In the genomic region with DNA sequence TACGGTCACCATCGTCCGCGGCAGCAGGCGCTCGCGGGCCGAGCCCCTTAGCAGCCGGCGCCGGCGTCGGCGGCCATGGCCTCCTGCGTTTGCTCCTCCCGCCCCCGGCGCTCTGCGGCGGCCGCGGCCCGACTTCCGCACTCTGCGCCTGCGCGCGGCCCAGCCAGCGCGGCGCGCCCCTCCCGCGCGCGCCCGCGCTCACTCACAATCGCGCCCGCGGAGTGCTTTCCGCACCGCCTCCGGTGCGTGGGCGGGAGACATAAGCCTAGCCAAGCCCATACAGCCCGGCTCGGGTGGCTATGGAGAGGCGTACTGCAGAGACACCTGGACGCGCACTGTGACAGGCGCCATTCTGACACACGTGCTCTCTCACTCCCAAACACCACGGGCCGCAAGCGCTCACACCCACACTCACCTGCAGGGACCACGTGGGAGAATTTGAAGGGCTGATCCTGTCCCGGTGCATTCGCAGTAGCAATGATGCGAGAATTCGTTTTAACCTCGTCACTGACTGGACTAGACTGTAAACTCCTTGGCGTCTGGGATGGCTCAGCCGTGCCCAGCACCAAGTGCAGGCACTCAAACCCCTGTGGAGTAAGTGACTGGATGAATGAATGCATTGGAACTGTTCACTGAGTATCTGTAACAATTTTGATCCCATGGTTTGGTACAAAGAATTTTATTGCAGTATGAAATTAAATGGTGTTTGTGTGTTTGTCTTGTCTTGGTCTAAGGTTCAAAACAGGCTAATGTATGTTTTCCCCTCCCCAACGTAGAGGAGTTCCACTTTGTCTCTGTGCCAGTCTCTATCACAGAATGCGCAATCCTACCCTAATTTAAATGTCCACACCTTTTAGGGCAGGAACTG, we compare ENCODE assay signal across 1 cellular context.
TF ChIP-seq lines count a peak whose summit lies in the region.

A gene with protein sequence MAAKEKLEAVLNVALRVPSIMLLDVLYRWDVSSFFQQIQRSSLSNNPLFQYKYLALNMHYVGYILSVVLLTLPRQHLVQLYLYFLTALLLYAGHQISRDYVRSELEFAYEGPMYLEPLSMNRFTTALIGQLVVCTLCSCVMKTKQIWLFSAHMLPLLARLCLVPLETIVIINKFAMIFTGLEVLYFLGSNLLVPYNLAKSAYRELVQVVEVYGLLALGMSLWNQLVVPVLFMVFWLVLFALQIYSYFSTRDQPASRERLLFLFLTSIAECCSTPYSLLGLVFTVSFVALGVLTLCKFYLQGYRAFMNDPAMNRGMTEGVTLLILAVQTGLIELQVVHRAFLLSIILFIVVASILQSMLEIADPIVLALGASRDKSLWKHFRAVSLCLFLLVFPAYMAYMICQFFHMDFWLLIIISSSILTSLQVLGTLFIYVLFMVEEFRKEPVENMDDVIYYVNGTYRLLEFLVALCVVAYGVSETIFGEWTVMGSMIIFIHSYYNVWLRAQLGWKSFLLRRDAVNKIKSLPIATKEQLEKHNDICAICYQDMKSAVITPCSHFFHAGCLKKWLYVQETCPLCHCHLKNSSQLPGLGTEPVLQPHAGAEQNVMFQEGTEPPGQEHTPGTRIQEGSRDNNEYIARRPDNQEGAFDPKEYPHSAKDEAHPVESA (minus strand): TSS at position 116 of the 868 bp plus-strand sequence. CDS start 5,936 bp downstream, outside the sequence.

TF ChIP-seq in HEK293, 187 proteins besides CTCF, POLR2A, EP300 and RAD21 (continued from another document):
- TF ChIP-seq, protein P1, sequence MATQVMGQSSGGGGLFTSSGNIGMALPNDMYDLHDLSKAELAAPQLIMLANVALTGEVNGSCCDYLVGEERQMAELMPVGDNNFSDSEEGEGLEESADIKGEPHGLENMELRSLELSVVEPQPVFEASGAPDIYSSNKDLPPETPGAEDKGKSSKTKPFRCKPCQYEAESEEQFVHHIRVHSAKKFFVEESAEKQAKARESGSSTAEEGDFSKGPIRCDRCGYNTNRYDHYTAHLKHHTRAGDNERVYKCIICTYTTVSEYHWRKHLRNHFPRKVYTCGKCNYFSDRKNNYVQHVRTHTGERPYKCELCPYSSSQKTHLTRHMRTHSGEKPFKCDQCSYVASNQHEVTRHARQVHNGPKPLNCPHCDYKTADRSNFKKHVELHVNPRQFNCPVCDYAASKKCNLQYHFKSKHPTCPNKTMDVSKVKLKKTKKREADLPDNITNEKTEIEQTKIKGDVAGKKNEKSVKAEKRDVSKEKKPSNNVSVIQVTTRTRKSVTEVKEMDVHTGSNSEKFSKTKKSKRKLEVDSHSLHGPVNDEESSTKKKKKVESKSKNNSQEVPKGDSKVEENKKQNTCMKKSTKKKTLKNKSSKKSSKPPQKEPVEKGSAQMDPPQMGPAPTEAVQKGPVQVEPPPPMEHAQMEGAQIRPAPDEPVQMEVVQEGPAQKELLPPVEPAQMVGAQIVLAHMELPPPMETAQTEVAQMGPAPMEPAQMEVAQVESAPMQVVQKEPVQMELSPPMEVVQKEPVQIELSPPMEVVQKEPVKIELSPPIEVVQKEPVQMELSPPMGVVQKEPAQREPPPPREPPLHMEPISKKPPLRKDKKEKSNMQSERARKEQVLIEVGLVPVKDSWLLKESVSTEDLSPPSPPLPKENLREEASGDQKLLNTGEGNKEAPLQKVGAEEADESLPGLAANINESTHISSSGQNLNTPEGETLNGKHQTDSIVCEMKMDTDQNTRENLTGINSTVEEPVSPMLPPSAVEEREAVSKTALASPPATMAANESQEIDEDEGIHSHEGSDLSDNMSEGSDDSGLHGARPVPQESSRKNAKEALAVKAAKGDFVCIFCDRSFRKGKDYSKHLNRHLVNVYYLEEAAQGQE (tag by site-specific recombination; IDR thresholded peaks at IDR 0.05): peak; percentile 53
- TF ChIP-seq ZNF660 (tag by site-specific recombination; IDR thresholded peaks at IDR 0.05): peak; percentile 15
- TF ChIP-seq ZNF600 (tag by site-specific recombination; IDR thresholded peaks at IDR 0.05): peak; percentile 89
- TF ChIP-seq, protein P2, sequence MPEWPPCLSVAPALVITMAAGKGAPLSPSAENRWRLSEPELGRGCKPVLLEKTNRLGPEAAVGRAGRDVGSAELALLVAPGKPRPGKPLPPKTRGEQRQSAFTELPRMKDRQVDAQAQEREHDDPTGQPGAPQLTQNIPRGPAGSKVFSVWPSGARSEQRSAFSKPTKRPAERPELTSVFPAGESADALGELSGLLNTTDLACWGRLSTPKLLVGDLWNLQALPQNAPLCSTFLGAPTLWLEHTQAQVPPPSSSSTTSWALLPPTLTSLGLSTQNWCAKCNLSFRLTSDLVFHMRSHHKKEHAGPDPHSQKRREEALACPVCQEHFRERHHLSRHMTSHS (tag by site-specific recombination; IDR thresholded peaks at IDR 0.05): no peak
- TF ChIP-seq SP3 (tag by site-specific recombination; IDR thresholded peaks at IDR 0.05): peak; percentile 48
- TF ChIP-seq, protein P3, sequence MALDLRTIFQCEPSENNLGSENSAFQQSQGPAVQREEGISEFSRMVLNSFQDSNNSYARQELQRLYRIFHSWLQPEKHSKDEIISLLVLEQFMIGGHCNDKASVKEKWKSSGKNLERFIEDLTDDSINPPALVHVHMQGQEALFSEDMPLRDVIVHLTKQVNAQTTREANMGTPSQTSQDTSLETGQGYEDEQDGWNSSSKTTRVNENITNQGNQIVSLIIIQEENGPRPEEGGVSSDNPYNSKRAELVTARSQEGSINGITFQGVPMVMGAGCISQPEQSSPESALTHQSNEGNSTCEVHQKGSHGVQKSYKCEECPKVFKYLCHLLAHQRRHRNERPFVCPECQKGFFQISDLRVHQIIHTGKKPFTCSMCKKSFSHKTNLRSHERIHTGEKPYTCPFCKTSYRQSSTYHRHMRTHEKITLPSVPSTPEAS (tag by site-specific recombination; IDR thresholded peaks at IDR 0.05): peak; percentile 25; the same call in 1 of the 2 replicates
- TF ChIP-seq, protein P4, sequence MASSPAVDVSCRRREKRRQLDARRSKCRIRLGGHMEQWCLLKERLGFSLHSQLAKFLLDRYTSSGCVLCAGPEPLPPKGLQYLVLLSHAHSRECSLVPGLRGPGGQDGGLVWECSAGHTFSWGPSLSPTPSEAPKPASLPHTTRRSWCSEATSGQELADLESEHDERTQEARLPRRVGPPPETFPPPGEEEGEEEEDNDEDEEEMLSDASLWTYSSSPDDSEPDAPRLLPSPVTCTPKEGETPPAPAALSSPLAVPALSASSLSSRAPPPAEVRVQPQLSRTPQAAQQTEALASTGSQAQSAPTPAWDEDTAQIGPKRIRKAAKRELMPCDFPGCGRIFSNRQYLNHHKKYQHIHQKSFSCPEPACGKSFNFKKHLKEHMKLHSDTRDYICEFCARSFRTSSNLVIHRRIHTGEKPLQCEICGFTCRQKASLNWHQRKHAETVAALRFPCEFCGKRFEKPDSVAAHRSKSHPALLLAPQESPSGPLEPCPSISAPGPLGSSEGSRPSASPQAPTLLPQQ (tag by site-specific recombination; IDR thresholded peaks at IDR 0.05): peak; percentile 32
